7 cellular contexts compared by ENCODE assay signal in genomic region chr12:122062832-122063690, GRCh38. TPM values are rescaled to one million over a fixed set of nuclear protein-coding genes. Genes with fewer than 3 reads are reported as not detected.
DNase-seq lines count a peak whose midpoint lies in the region; ATAC-seq, FAIRE-seq and TF ChIP-seq lines count a peak whose summit lies in the region.

No MANE protein-coding gene starts in this region.

- H3K4me3 ChIP-seq in Panc1 (ENCODE audit: low read depth in 2 of 2, low read length in 2 of 2): no peak overlapping the region
- no peak overlapping the region for H3K4me3 ChIP-seq in H1 (ENCODE audit: extremely low read depth in 1 of 4, insufficient read depth in 2 of 4, low read depth in 3 of 4, low read length in 4 of 4)

- no peak overlapping the region; the same call in 1 of the 2 replicates for H2AK5ac ChIP-seq in H1 (ENCODE audit: low read depth, low read length)

- H3K27me3 ChIP-seq in Panc1 (ENCODE audit: control insufficient read depth, insufficient read depth, low read length) (no peaks in the 10 kb centered on the region), H1 (replicated peaks in 1 of 4; ENCODE audit: control insufficient read depth in 3 of 4, extremely low read depth in 1 of 4, insufficient read depth in 3 of 4, low read length in 3 of 4) (no peaks in the 10 kb centered on the region)

- TF ChIP-seq RAD21 in H1 (IDR thresholded peaks at IDR 0.05 in 1 of 2, conservative IDR thresholded peaks at IDR 0.05 in 1 of 2; ENCODE audit: low read depth in 2 of 2, low read length in 2 of 2): no peak

- H3K9me3 ChIP-seq in Panc1 (ENCODE audit: control insufficient read depth, insufficient read depth, low read depth, low read length) (no peaks in the 10 kb centered on the region), H1 (ENCODE audit: insufficient read depth in 2 of 2, low read depth in 1 of 2, low read length in 1 of 2) (no peaks in the 10 kb centered on the region)

- peak overlapping the region; percentile 52 for H3K4me3 Mint-ChIP-seq in HFFc6

- no peak overlapping the region for H2AFZ ChIP-seq in H1 (ENCODE audit: low read length)

- H3K79me2 ChIP-seq in H1 (ENCODE audit: control insufficient read depth in 1 of 2, insufficient read depth in 2 of 2, low read length in 2 of 2): no peaks in the 10 kb centered on the region

- peak overlapping the region; percentile 44; the same call in 1 of the 2 replicates for H2BK5ac ChIP-seq in H1 (ENCODE audit: low read depth, low read length)

- H3K14ac ChIP-seq in H1 (ENCODE audit: insufficient read length): no peak overlapping the region

- no peak overlapping the region for H4K5ac ChIP-seq in H1 (ENCODE audit: insufficient read length, low read depth, low read length)

- TF ChIP-seq POLR2A in H1 (IDR thresholded peaks at IDR 0.05; ENCODE audit: control extremely low read depth in 1 of 2, low read depth in 2 of 2, low read length in 2 of 2) (no peak), erythroblast (IDR thresholded peaks at IDR 0.05; ENCODE audit: low read length) (no peak)

- 83% methylated on average over 19 of the region's 19 CpGs; no CpG with 5 or more reads in 1 of the 2 experiments for WGBS in H1 (ENCODE audit: extremely low coverage in 1 of 2, insufficient coverage in 1 of 2, insufficient read length in 1 of 2, insufficient replicate concordance in 2 of 2, low coverage in 1 of 2, low lambda C conversion rate in 2 of 2, missing lambda C conversion rate in 1 of 2), 2 experiments

- H3K27ac ChIP-seq in Panc1 (ENCODE audit: low read length): peak overlapping the region; percentile 83
- no peak overlapping the region for H3K27ac ChIP-seq in H1 (ENCODE audit: low read depth, low read length)

- no peak overlapping the region for H4K8ac ChIP-seq in H1 (ENCODE audit: extremely low read depth, insufficient read depth, low read length)

- H3K23ac ChIP-seq in H1 (ENCODE audit: insufficient read length): no peak overlapping the region

- H3K23me2 ChIP-seq in H1 (ENCODE audit: low read depth, low read length): no peaks in the 10 kb centered on the region

- H3K4me1 ChIP-seq in Panc1 (ENCODE audit: control insufficient read depth, insufficient read depth, low read length) (peaks cover 37% of the 10 kb centered on the region), H1 (replicated peaks in 1 of 4; ENCODE audit: control insufficient read depth in 3 of 4, insufficient read depth in 4 of 4, low read length in 3 of 4) (peaks cover 0 to 21% (median 10%) of the 10 kb centered on the region in 4 experiments; a peak in 6 of 7 replicates)

- H3K9ac ChIP-seq in H1 (replicated peaks in 1 of 4; ENCODE audit: extremely low read depth in 1 of 4, low read depth in 3 of 4, low read length in 3 of 4): 0 out of 7 replicates have a peak overlapping the region, but pooled peaks of 1 of the 4 experiments have one; percentile 38

- TF ChIP-seq EP300 in H1 (IDR thresholded peaks at IDR 0.05; ENCODE audit: borderline replicate concordance in 1 of 2, low read depth in 2 of 2, low read length in 2 of 2): no peak

- intact Hi-C loops in Panc1 (cut with micrococcal nuclease; ENCODE audit: unreplicated experiment): no loop called here

- no peak overlapping the region for H2BK20ac ChIP-seq in H1 (ENCODE audit: low read length)

- ATAC-seq in Panc1: peak; percentile 64
- ATAC-seq in HG03378 (IDR thresholded peaks at IDR 0.05; ENCODE audit: unreplicated experiment): no peak

- no peaks in the 10 kb centered on the region for H3K9me3 Mint-ChIP-seq in HFFc6

- peak; percentile 27 for DNase-seq in HFFc6
- no peak for DNase-seq in Panc1 (ENCODE audit: low read depth, low spot score)
- DNase-seq in H1 (ENCODE audit: low read depth in 1 of 2, low spot score in 2 of 2): no peak
- peak; percentile 29 for DNase-seq in midbrain (lab: John Stamatoyannopoulos, UW)
- no peak for DNase-seq in erythroblast (lab: John Stamatoyannopoulos, UW)
- DNase-seq in GM13977 (ENCODE audit: low spot score): no peak

- POLR2A ChIA-PET in Panc1 (lab: Charles Lee): interaction anchor here (0.5 to 0.7 kb wide), 2 partner anchors 26 to 157 kb away, joined by 5 read pairs; no protein-coding TSS in a partner anchor
- POLR2A ChIA-PET in H1 (lab: Charles Lee; ENCODE audit: partially characterized antibody): interaction anchor here (1.2 to 3.1 kb wide), 7 partner anchors 9 to 40 kb away, joined by 3 to 12 read pairs (median 7); no protein-coding TSS in a partner anchor

- no peak overlapping the region for H3K56ac ChIP-seq in H1 (replicated peaks; ENCODE audit: insufficient read length, low read depth, low read length)

- peak overlapping the region; percentile 71; the same call in 1 of the 2 replicates for H2BK12ac ChIP-seq in H1 (ENCODE audit: low read depth, low read length)

- H3K4ac ChIP-seq in H1 (replicated peaks; ENCODE audit: insufficient read length, low read depth, low read length): no peak overlapping the region

- peaks cover 2% of the 10 kb centered on the region; the same call in 1 of the 2 replicates for H3K27me3 Mint-ChIP-seq in HFFc6 (ENCODE audit: insufficient read depth)

- H2BK120ac ChIP-seq in H1 (replicated peaks; ENCODE audit: low read depth, low read length): no peak overlapping the region

- H3K36me3 Mint-ChIP-seq in HFFc6 (ENCODE audit: low read depth): no peaks in the 10 kb centered on the region

- peak overlapping the region; percentile 60; the same call in 1 of the 2 replicates for H3K18ac ChIP-seq in H1 (ENCODE audit: extremely low read depth, low read length)

- H3K4me1 Mint-ChIP-seq in HFFc6 (ENCODE audit: low read depth): peaks cover 32% of the 10 kb centered on the region

- BruUV-seq in Panc1 (replicated peaks; lab: Mats Ljungman, UMichigan): no TSS peak

- H4K20me1 ChIP-seq in H1 (replicated peaks in 1 of 2; ENCODE audit: control insufficient read depth in 1 of 2, insufficient read depth in 2 of 2, low read length in 2 of 2): no peaks in the 10 kb centered on the region

- 0 out of 2 replicates have a peak overlapping the region, but pooled peaks have one; percentile 50 for H2BK15ac ChIP-seq in H1 (ENCODE audit: low read length)

- H3K27ac Mint-ChIP-seq in HFFc6: peak overlapping the region; percentile 93

- in situ Hi-C loops in Panc1 (cut with HindIII; ENCODE audit: low pct_unique_long_range_greater_than_20kb, low sequenced_read_pairs) (no loop called here), GM13977 (cut with MboI; ENCODE audit: low pct_unique_long_range_greater_than_20kb, low sequenced_read_pairs, unreplicated experiment) (no loop called here)

- FAIRE-seq in H1 (lab: Jason Lieb, UNC): no peak

- H3K36me3 ChIP-seq in Panc1 (ENCODE audit: control insufficient read depth, insufficient read depth, low read length) (no peaks in the 10 kb centered on the region), H1 (ENCODE audit: control insufficient read depth in 2 of 4, insufficient read depth in 4 of 4, low read length in 3 of 4) (peaks cover 2 to 17% (median 7%) of the 10 kb centered on the region in 4 experiments; a peak in 3 of 8 replicates)

- H4K91ac ChIP-seq in H1 (replicated peaks; ENCODE audit: insufficient read length, low read length): peak overlapping the region; percentile 11

- CTCF ChIA-PET in Panc1 (lab: Charles Lee): interaction anchor here (0.8 to 0.9 kb wide), 2 partner anchors 61 to 226 kb away, joined by 3 read pairs; no protein-coding TSS in a partner anchor
- CTCF ChIA-PET in H1 (lab: Charles Lee; ENCODE audit: partially characterized antibody): interaction anchor here (0.8 to 20.6 kb wide), 20 partner anchors 9 to 146 kb away, joined by 3 to 379 read pairs (median 4); partner anchors contain the start of gene CFAP251

- TF ChIP-seq CTCF in HFFc6 (IDR thresholded peaks at IDR 0.05) (no peak), Panc1 (IDR thresholded peaks at IDR 0.05) (no peak), H1 (IDR thresholded peaks at IDR 0.05; ENCODE audit: control extremely low read depth in 1 of 3, insufficient read depth in 1 of 3, low read depth in 1 of 3, low read length in 3 of 3) (no peak), GM13977 (IDR thresholded peaks at IDR 0.05; ENCODE audit: extremely low read depth, insufficient read depth, missing control alignments) (no peak)

- H3K79me1 ChIP-seq in H1 (ENCODE audit: low read depth, low read length): 0 out of 2 replicates have a peak, but pooled peaks cover 2% of the 10 kb centered on the region

- H3K4me2 ChIP-seq in H1 (ENCODE audit: insufficient read depth in 1 of 2, low read depth in 2 of 2, low read length in 2 of 2): peak overlapping the region in 1 of 2 experiments; percentile 61; a peak in 1 of 4 replicates

TF ChIP-seq in H1, 55 proteins besides CTCF, POLR2A, EP300 and RAD21 (continues in another document):
- TF ChIP-seq SRF (IDR thresholded peaks at IDR 0.05; ENCODE audit: low read depth, low read length) (no peak), NRF1 (IDR thresholded peaks at IDR 0.05; ENCODE audit: low read depth, low read length) (no peak), CBX5 (IDR thresholded peaks at IDR 0.05; ENCODE audit: low read depth, low read length) (no peak), ASH2L (IDR thresholded peaks at IDR 0.05; ENCODE audit: low read length) (peak; percentile 3)

RNA-seq across cellular contexts. Expression of gene MLXIP, which starts 15.5 kb away (rescaled TPM):
- total RNA-seq in HFFc6 (2021; fragmentation: NEBNext Ultra II Directional; extraction: Animal tissue kit (Norgen Biotek cat#: 25700)): 10 to 100 TPM; 19.0 to 23.8 (median 21.7) TPM
- 124 TPM for total RNA-seq in Panc1 (2021; ENCODE audit: unreplicated experiment)
- 115 TPM for polyA plus RNA-seq in Panc1 (2012; ENCODE audit: insufficient read length)
- 40.4 and 40.5 TPM in 2 replicates for total RNA-seq in H1 (2021; fragmentation: NEBNext Ultra II Directional; extraction: Animal tissue kit (Norgen Biotek cat#: 25700))
- 5.5 and 13.2 TPM in 2 replicates for polyA plus RNA-seq in H1 (2011; rRNA removed)
- polyA plus RNA-seq in H1 (2011; cell fraction: cytosol; rRNA removed): 4.1 TPM
- 18.6 TPM for polyA plus RNA-seq in H1 (2011; cell fraction: nucleus; rRNA removed)
- 15.2 to 19.4 TPM (median 18.9 TPM) in 4 replicates for polyA plus RNA-seq in H1 (2012, experiment 1 of 2)
- polyA plus RNA-seq in H1 (2012, experiment 2 of 2): 13.9 TPM
- 33.1 TPM for polyA plus RNA-seq in H1 (2013, experiment 1 of 2)
- 33.0 TPM for polyA plus RNA-seq in H1 (2013, experiment 2 of 2)
- 10.0 and 15.5 TPM in 2 replicates for polyA minus RNA-seq in H1 (2011; rRNA and poly(A)+ RNA removed)
- 23.0 TPM for polyA minus RNA-seq in H1 (2011; cell fraction: cytosol; rRNA and poly(A)+ RNA removed)
- polyA minus RNA-seq in H1 (2011; cell fraction: nucleus; rRNA and poly(A)+ RNA removed): 35.1 TPM

RNA-seq across cellular contexts. Expression of gene BCL7A, which starts 41.4 kb away (rescaled TPM):
- total RNA-seq in HFFc6 (2021; fragmentation: NEBNext Ultra II Directional; extraction: Animal tissue kit (Norgen Biotek cat#: 25700)): 1 to 10 TPM; 2.6 to 3.8 (median 3.4) TPM
- 14.5 TPM for total RNA-seq in Panc1 (2021; ENCODE audit: unreplicated experiment)
- polyA plus RNA-seq in Panc1 (2012; ENCODE audit: insufficient read length): 15.1 TPM
- 12.7 and 13.6 TPM in 2 replicates for total RNA-seq in H1 (2021; fragmentation: NEBNext Ultra II Directional; extraction: Animal tissue kit (Norgen Biotek cat#: 25700))
- polyA plus RNA-seq in H1 (2011; rRNA removed): 11.9 and 13.9 TPM in 2 replicates
- 10.4 TPM for polyA plus RNA-seq in H1 (2011; cell fraction: cytosol; rRNA removed)
- 12.9 TPM for polyA plus RNA-seq in H1 (2011; cell fraction: nucleus; rRNA removed)
- 10.9 to 13.5 TPM (median 11.5 TPM) in 4 replicates for polyA plus RNA-seq in H1 (2012, experiment 1 of 2)
- 7.6 TPM for polyA plus RNA-seq in H1 (2012, experiment 2 of 2)
- 6.2 TPM for polyA plus RNA-seq in H1 (2013, experiment 1 of 2)
- polyA plus RNA-seq in H1 (2013, experiment 2 of 2): 6.1 TPM
- polyA minus RNA-seq in H1 (2011; rRNA and poly(A)+ RNA removed): 11.8 and 13.5 TPM in 2 replicates
- 10.1 TPM for polyA minus RNA-seq in H1 (2011; cell fraction: cytosol; rRNA and poly(A)+ RNA removed)
- 11.5 TPM for polyA minus RNA-seq in H1 (2011; cell fraction: nucleus; rRNA and poly(A)+ RNA removed)

Comparison
In these comparisons a context has a peak if more than half of its experiments do, and no peak if none do; other contexts are left out.
1. DNase-seq: peak in HFFc6 (single experiment) and midbrain (single experiment); none in Panc1 (single experiment), H1 (0 of 2), erythroblast (0 of 2) and GM13977 (single experiment).